ENCODE assay signal across 9 cellular contexts in genomic region chr12:67590122-67590795, GRCh38. TPM values are rescaled to one million over a fixed set of nuclear protein-coding genes. Genes with fewer than 3 reads are reported as not detected.
DNase-seq lines count a peak whose midpoint lies in the region; ATAC-seq lines count a peak whose summit lies in the region.
"Had no signal": no experiment of that assay in that cellular context is flagged by ENCODE, and none has a peak within 500 bp of the region (broad histone marks: within the 10 kb centered on the region; RNA-seq: fewer than 3 reads in every experiment).

No MANE protein-coding gene starts in this region.

- peak; percentile 12 for DNase-seq in CD1c-positive myeloid dendritic cell (ENCODE audit: extremely low spot score)
- peak; percentile 7 for DNase-seq in H4 (ENCODE audit: low spot score)
- DNase-seq in activated CD4-positive, alpha-beta T cell treated with anti-CD3 and anti-CD28 coated beads for 48 hours, result peak; percentile 22
- peak; percentile 3 for DNase-seq in effector CD4-positive, alpha-beta T cell
- DNase-seq in NCI-H2171 treated with DMSO at 0.1 percent for 48 hours (lab: John Stamatoyannopoulos, UW), result no peak
- DNase-seq: glutamatergic neuron, NCI-H2081 had no signal

- no peak for ATAC-seq in GM18870 (IDR thresholded peaks at IDR 0.05; ENCODE audit: unreplicated experiment)
- ATAC-seq in GM21576 (IDR thresholded peaks at IDR 0.05; ENCODE audit: unreplicated experiment), result no peak

RNA-seq across cellular contexts. Expression of gene DYRK2, which starts 58.3 kb away (rescaled TPM):
- total RNA-seq in H4 (2014; rRNA removed; shearing (Covaris generic)), result 4.4 and 10.7 TPM in 2 replicates
